ENCODE assay signal across 16 cellular contexts in genomic region chr18:13236411-13236810, GRCh38. TPM values are rescaled to one million over a fixed set of nuclear protein-coding genes. Genes with fewer than 3 reads are reported as not detected.
A peak's percentile ranks its signal among the peaks of the same experiment; 100 is the strongest.
DNase-seq lines count a peak whose midpoint lies in the region; ATAC-seq and TF ChIP-seq lines count a peak whose summit lies in the region.
"Had no signal": no experiment of that assay in that cellular context is flagged by ENCODE, and none has a peak within 500 bp of the region (broad histone marks: within the 10 kb centered on the region; RNA-seq: fewer than 3 reads in every experiment).

No MANE protein-coding gene starts in this region.

- H3K27me3 Mint-ChIP-seq in activated CD4-positive, alpha-beta memory T cell treated with anti-CD3 and anti-CD28 coated beads for 36 hours: no peaks in the 10 kb centered on the region
- H3K27me3 Mint-ChIP-seq in activated CD4-positive, alpha-beta memory T cell treated with anti-CD3 and anti-CD28 coated beads, Interleukin-2, amount 10 ng/mL, durations not matched to agents 7 days and 5 days: peaks cover 1% of the 10 kb centered on the region

- intact Hi-C loops in activated CD4-positive, alpha-beta memory T cell treated with anti-CD3 and anti-CD28 coated beads for 36 hours (cut with micrococcal nuclease): no loop called here

- H3K4me3 ChIP-seq in BLaER1 (no peak overlapping the region), gastroesophageal sphincter (no peak overlapping the region), rectal smooth muscle tissue (ENCODE audit: low read length) (no peak overlapping the region)

- TF ChIP-seq CTCF in gastroesophageal sphincter (IDR thresholded peaks at IDR 0.05): no peak

- peak overlapping the region; percentile 82 for H3K4me2 ChIP-seq in BLaER1

- TF ChIP-seq POLR2A in gastroesophageal sphincter (IDR thresholded peaks at IDR 0.05) (no peak), erythroblast (IDR thresholded peaks at IDR 0.05; ENCODE audit: low read length) (no peak)

- peaks cover 35% of the 10 kb centered on the region for H3K36me3 ChIP-seq in BLaER1
- no peaks in the 10 kb centered on the region for H3K36me3 ChIP-seq in gastroesophageal sphincter
- no peaks in the 10 kb centered on the region for H3K36me3 ChIP-seq in rectal smooth muscle tissue (ENCODE audit: control insufficient read depth, insufficient read depth, low read length)

- peak overlapping the region; percentile 45; the same call in 1 of the 2 replicates for H3K27ac ChIP-seq in BLaER1
- peak overlapping the region in 3 of 4 donors; percentile 70 to 75 (median 75) for H3K27ac ChIP-seq in gastroesophageal sphincter
- peak overlapping the region; percentile 48 for H3K27ac ChIP-seq in rectal smooth muscle tissue (ENCODE audit: low read depth, low read length)
- H3K27ac ChIP-seq: 22Rv1, C4-2B had no signal

- peak; percentile 3 for DNase-seq in activated CD4-positive, alpha-beta memory T cell treated with anti-CD3 and anti-CD28 coated beads for 36 hours
- DNase-seq in activated CD4-positive, alpha-beta memory T cell treated with anti-CD3 and anti-CD28 coated beads, Interleukin-2, amount 10 ng/mL, durations not matched to agents 7 days and 5 days: no peak
- DNase-seq in erythroblast (lab: John Stamatoyannopoulos, UW) (no peak), DMS 273 treated with DMSO at 0.1 percent for 48 hours (lab: John Stamatoyannopoulos, UW) (no peak)
- DNase-seq: Caco-2, DMS53, KG1, NCI-H345, NCI-H526 treated with DMSO at 0.1 percent for 48 hours, RPMI8226 had no signal

- WGBS in gastroesophageal sphincter (ENCODE audit: low coverage in 1 of 2), 2 donors: 43 to 85% methylated on average over 1 to 3 of the region's 9 CpGs

- TF ChIP-seq EP300 in gastroesophageal sphincter (IDR thresholded peaks at IDR 0.05): no peak

- ATAC-seq in gastroesophageal sphincter (no peak), HG03097 (IDR thresholded peaks at IDR 0.05; ENCODE audit: low FRiP score, unreplicated experiment) (no peak)

- no peaks in the 10 kb centered on the region for H3K9me3 Mint-ChIP-seq in activated CD4-positive, alpha-beta memory T cell treated with anti-CD3 and anti-CD28 coated beads for 36 hours
- no peaks in the 10 kb centered on the region for H3K9me3 Mint-ChIP-seq in activated CD4-positive, alpha-beta memory T cell treated with anti-CD3 and anti-CD28 coated beads, Interleukin-2, amount 10 ng/mL, durations not matched to agents 7 days and 5 days

- POLR2A ChIA-PET in activated CD4-positive, alpha-beta memory T cell treated with anti-CD3 and anti-CD28 coated beads for 36 hours (lab: Charles Lee): no interaction called here
- POLR2A ChIA-PET in activated CD4-positive, alpha-beta memory T cell treated with anti-CD3 and anti-CD28 coated beads, Interleukin-2, amount 10 ng/mL, durations not matched to agents 7 days and 5 days (lab: Charles Lee): no interaction called here

- H4K20me1 ChIP-seq in BLaER1: peaks cover 100% of the 10 kb centered on the region

- H3K36me3 Mint-ChIP-seq in activated CD4-positive, alpha-beta memory T cell treated with anti-CD3 and anti-CD28 coated beads for 36 hours: no peaks in the 10 kb centered on the region
- H3K36me3 Mint-ChIP-seq in activated CD4-positive, alpha-beta memory T cell treated with anti-CD3 and anti-CD28 coated beads, Interleukin-2, amount 10 ng/mL, durations not matched to agents 7 days and 5 days (ENCODE audit: low read depth): no peaks in the 10 kb centered on the region

- H3K4me3 Mint-ChIP-seq in activated CD4-positive, alpha-beta memory T cell treated with anti-CD3 and anti-CD28 coated beads for 36 hours: no peak overlapping the region
- H3K4me3 Mint-ChIP-seq in activated CD4-positive, alpha-beta memory T cell treated with anti-CD3 and anti-CD28 coated beads, Interleukin-2, amount 10 ng/mL, durations not matched to agents 7 days and 5 days: no peak overlapping the region

- no peak overlapping the region for H3K27ac Mint-ChIP-seq in activated CD4-positive, alpha-beta memory T cell treated with anti-CD3 and anti-CD28 coated beads for 36 hours
- H3K27ac Mint-ChIP-seq in activated CD4-positive, alpha-beta memory T cell treated with anti-CD3 and anti-CD28 coated beads, Interleukin-2, amount 10 ng/mL, durations not matched to agents 7 days and 5 days: no peak overlapping the region

- H3K4me1 ChIP-seq in BLaER1 (peaks cover 99% of the 10 kb centered on the region), gastroesophageal sphincter (peaks cover 0 to 92% (median 41%) of the 10 kb centered on the region in 3 donors), rectal smooth muscle tissue (ENCODE audit: control insufficient read depth, insufficient read depth, low read length) (peaks cover 9% of the 10 kb centered on the region)
- H3K4me1 ChIP-seq: Caco-2 had no signal

- no peaks in the 10 kb centered on the region for H3K4me1 Mint-ChIP-seq in activated CD4-positive, alpha-beta memory T cell treated with anti-CD3 and anti-CD28 coated beads for 36 hours (ENCODE audit: low read depth)
- H3K4me1 Mint-ChIP-seq in activated CD4-positive, alpha-beta memory T cell treated with anti-CD3 and anti-CD28 coated beads, Interleukin-2, amount 10 ng/mL, durations not matched to agents 7 days and 5 days: no peaks in the 10 kb centered on the region

- H3K27me3 ChIP-seq in BLaER1: no peaks in the 10 kb centered on the region
- no peaks in the 10 kb centered on the region for H3K27me3 ChIP-seq in gastroesophageal sphincter
- H3K27me3 ChIP-seq in rectal smooth muscle tissue (ENCODE audit: control insufficient read depth, insufficient read depth, low read length): no peaks in the 10 kb centered on the region

- no peak overlapping the region; the same call in 1 of the 2 replicates for H3K9ac ChIP-seq in BLaER1
- H3K9ac ChIP-seq in rectal smooth muscle tissue (ENCODE audit: low read length): no peak overlapping the region

- H3K9me3 ChIP-seq in BLaER1 (0 out of 2 replicates have a peak, but pooled peaks cover 2% of the 10 kb centered on the region), gastroesophageal sphincter (no peaks in the 10 kb centered on the region)
- H3K9me3 ChIP-seq: Caco-2 had no signal

- CTCF ChIA-PET in activated CD4-positive, alpha-beta memory T cell treated with anti-CD3 and anti-CD28 coated beads for 36 hours (lab: Charles Lee): no interaction called here
- CTCF ChIA-PET in activated CD4-positive, alpha-beta memory T cell treated with anti-CD3 and anti-CD28 coated beads, Interleukin-2, amount 10 ng/mL, durations not matched to agents 7 days and 5 days (lab: Charles Lee): no interaction called here

RNA-seq across cellular contexts. Expression of gene LDLRAD4, which starts 17.9 kb away (rescaled TPM):
- total RNA-seq in activated CD4-positive, alpha-beta memory T cell treated with anti-CD3 and anti-CD28 coated beads for 36 hours: 10 to 100 TPM; 28.4 to 30.1 TPM
- total RNA-seq in activated CD4-positive, alpha-beta memory T cell treated with anti-CD3 and anti-CD28 coated beads, Interleukin-2, amount 10 ng/mL, durations not matched to agents 7 days and 5 days: 10 to 100 TPM; 19.1 to 22.4 TPM
- 10 to 100 TPM; 28.1 to 85.9 (median 55.2) TPM for total RNA-seq in gastroesophageal sphincter
